Comparison of ENCODE assay signal across 19 cellular contexts in genomic region chr20:38812182-38812581, GRCh38. TPM values are rescaled to one million over a fixed set of nuclear protein-coding genes. Genes with fewer than 3 reads are reported as not detected.
A peak's percentile ranks its signal among the peaks of the same experiment; 100 is the strongest.
DNase-seq lines count a peak whose midpoint lies in the region; ATAC-seq and TF ChIP-seq lines count a peak whose summit lies in the region.
"Had no signal": no experiment of that assay in that cellular context is flagged by ENCODE, and none has a peak within 500 bp of the region (broad histone marks: within the 10 kb centered on the region; RNA-seq: fewer than 3 reads in every experiment).

No MANE protein-coding gene starts in this region.

- no TSS peak for BruUV-seq in OCI-LY7 (replicated peaks; lab: Mats Ljungman, UMichigan)

- H3K4me1 ChIP-seq in heart left ventricle = peaks cover 0 to 62% (median 33%) of the 10 kb centered on the region in 12 donors
- H3K4me1 ChIP-seq in OCI-LY7 (ENCODE audit: insufficient read depth, low read length, poor library complexity, severe bottlenecking) = peaks cover 75% of the 10 kb centered on the region

- peaks cover 97% of the 10 kb centered on the region for H3K79me2 ChIP-seq in OCI-LY7 (ENCODE audit: insufficient read depth, low read depth, low read length)

- H3K4me3 ChIP-seq in heart left ventricle (no peak overlapping the region), OCI-LY7 (ENCODE audit: low read depth, low read length, poor library complexity, severe bottlenecking) (peak overlapping the region; percentile 10)
- H3K4me3 ChIP-seq: GM23338, neural progenitor cell had no signal

- peaks cover 0 to 17% (median 3%) of the 10 kb centered on the region in 9 donors for H3K27me3 ChIP-seq in heart left ventricle

- intact Hi-C loops in heart left ventricle (cut with DNase I) (loop anchor here in 2 of 10 donors (5.0 kb wide), 2 partner anchors 65 to 80 kb away; no protein-coding TSS in a partner anchor), Right ventricle myocardium superior (cut with DNase I) (no loop called here), OCI-LY7 (cut with micrococcal nuclease; ENCODE audit: unreplicated experiment) (no loop called here)

- ATAC-seq in heart left ventricle = peak; percentile 46 to 79 (median 52)
- no peak for ATAC-seq in Right ventricle myocardium superior (ENCODE audit: poor library complexity)
- ATAC-seq in stimulated activated effector memory CD8-positive, alpha-beta T cell treated with anti-CD3 and anti-CD28 coated beads, Interleukin-12 subunit alpha, Interleukin-12 subunit beta, amount 100 ng/mL, for 72 hours = no peak
- ATAC-seq in HG03159 (IDR thresholded peaks at IDR 0.05; ENCODE audit: unreplicated experiment) = no peak
- ATAC-seq: GM23338 had no signal

- no peak overlapping the region for H2AFZ ChIP-seq in OCI-LY7 (ENCODE audit: low read length)
- H2AFZ ChIP-seq: GM23338, neural progenitor cell had no signal

- peak overlapping the region; percentile 98 for H3K4me2 ChIP-seq in OCI-LY7 (ENCODE audit: low read length)
- H3K4me2 ChIP-seq: GM23338, neural progenitor cell had no signal

- H3K9me2 ChIP-seq in OCI-LY7 (ENCODE audit: insufficient read depth, low read length) = no peaks in the 10 kb centered on the region

- peaks cover 26% of the 10 kb centered on the region; the same call in 1 of the 2 replicates for H4K20me1 ChIP-seq in OCI-LY7 (ENCODE audit: insufficient read depth, low read length)

- CTCF ChIA-PET in OCI-LY7 (lab: Charles Lee; ENCODE audit: unreplicated experiment) = interaction anchor here (0.7 kb wide), 1 partner anchor 110 kb away, joined by 3 read pairs; no protein-coding TSS in a partner anchor

- DNase-seq in heart left ventricle = no peak
- DNase-seq in Right ventricle myocardium superior = no peak
- peak; percentile 57 for DNase-seq in OCI-LY7 (ENCODE audit: low spot score)
- no peak for DNase-seq in endothelial cell (ENCODE audit: low spot score)
- no peak for DNase-seq in stimulated activated effector memory CD8-positive, alpha-beta T cell treated with anti-CD3 and anti-CD28 coated beads, Interleukin-12 subunit alpha, Interleukin-12 subunit beta, amount 100 ng/mL, for 72 hours (ENCODE audit: low spot score in 2 of 2)
- DNase-seq in AG08395 (ENCODE audit: low spot score) = no peak
- DNase-seq in NCI-H146 (lab: John Stamatoyannopoulos, UW) = no peak
- DNase-seq: activated CD4-positive, alpha-beta T cell treated with anti-CD3 and anti-CD28 coated beads, Interleukin-2, amount 50 U/mL, for 1 hour; NCI-H2081; NCI-H774; retina; stimulated activated CD4-positive, alpha-beta T cell treated with anti-CD3 and anti-CD28 coated beads, Interleukin-2, amount 100 ng/mL, for 24 hours had no signal

- H3K4me3 Mint-ChIP-seq in endothelial cell (ENCODE audit: unreplicated experiment) = no peak overlapping the region
- no peak overlapping the region for H3K4me3 Mint-ChIP-seq in stimulated activated effector memory CD8-positive, alpha-beta T cell treated with anti-CD3 and anti-CD28 coated beads, Interleukin-12 subunit alpha, Interleukin-12 subunit beta, amount 100 ng/mL, for 72 hours
- H3K4me3 Mint-ChIP-seq: GM23338, type B pancreatic cell had no signal

- H3K4me1 Mint-ChIP-seq in endothelial cell (ENCODE audit: unreplicated experiment) = peaks cover 66% of the 10 kb centered on the region
- peaks cover 96% of the 10 kb centered on the region for H3K4me1 Mint-ChIP-seq in stimulated activated effector memory CD8-positive, alpha-beta T cell treated with anti-CD3 and anti-CD28 coated beads, Interleukin-12 subunit alpha, Interleukin-12 subunit beta, amount 100 ng/mL, for 72 hours

- H3K27ac ChIP-seq in heart left ventricle (peak overlapping the region in 8 of 12 donors; percentile 12 to 62 (median 48)), OCI-LY7 (ENCODE audit: low read depth, low read length, poor library complexity, severe bottlenecking) (peak overlapping the region; percentile 42)
- H3K27ac ChIP-seq: neural progenitor cell, RWPE1 had no signal

- TF ChIP-seq CTCF in heart left ventricle (IDR thresholded peaks at IDR 0.05) (no peak), OCI-LY7 (conservative IDR thresholded peaks at IDR 0.05; ENCODE audit: low read length) (no peak), endothelial cell (IDR thresholded peaks at IDR 0.05; ENCODE audit: unreplicated experiment) (no peak)

- no peaks in the 10 kb centered on the region for H3K9me3 ChIP-seq in heart left ventricle
- H3K9me3 ChIP-seq in OCI-LY7 (ENCODE audit: low read length) = no peaks in the 10 kb centered on the region

- no peaks in the 10 kb centered on the region for H3K9me3 Mint-ChIP-seq in endothelial cell (ENCODE audit: unreplicated experiment)
- H3K9me3 Mint-ChIP-seq in stimulated activated effector memory CD8-positive, alpha-beta T cell treated with anti-CD3 and anti-CD28 coated beads, Interleukin-12 subunit alpha, Interleukin-12 subunit beta, amount 100 ng/mL, for 72 hours = no peaks in the 10 kb centered on the region
- H3K9me3 Mint-ChIP-seq: activated T-helper 2 cell treated with anti-CD3 and anti-CD28 coated beads, Interferon-gamma antibody, Interleukin-2, Interleukin-4, amounts not matched to agents 10 μg/mL and 5 μg/mL and 100 μg/mL, durations not matched to agents 14 hours and 24 hours and 36 hours; GM23338; type B pancreatic cell had no signal

- peaks cover 0 to 8% (median 0%) of the 10 kb centered on the region in 9 donors for H3K36me3 ChIP-seq in heart left ventricle
- H3K36me3 ChIP-seq in OCI-LY7 (ENCODE audit: insufficient read depth, low read length) = peaks cover 77% of the 10 kb centered on the region
- H3K36me3 ChIP-seq: neural progenitor cell had no signal

- POLR2A ChIA-PET in OCI-LY7 (lab: Charles Lee) = interaction anchor here (0.6 to 1.5 kb wide), 7 partner anchors 9 to 81 kb away, joined by 3 to 4 read pairs (median 3); no protein-coding TSS in a partner anchor

- peaks cover 37% of the 10 kb centered on the region for H3K36me3 Mint-ChIP-seq in endothelial cell (ENCODE audit: low read depth, unreplicated experiment)
- H3K36me3 Mint-ChIP-seq in stimulated activated effector memory CD8-positive, alpha-beta T cell treated with anti-CD3 and anti-CD28 coated beads, Interleukin-12 subunit alpha, Interleukin-12 subunit beta, amount 100 ng/mL, for 72 hours = peaks cover 98% of the 10 kb centered on the region
- H3K36me3 Mint-ChIP-seq: neural progenitor cell, type B pancreatic cell had no signal

- WGBS in heart left ventricle, 4 donors = 27 to 47% (median 40%) methylated on average over 5 of the region's 5 CpGs

- H3K27me3 Mint-ChIP-seq in endothelial cell (ENCODE audit: unreplicated experiment) = peaks cover 10% of the 10 kb centered on the region

- no peak for TF ChIP-seq POLR2A in heart left ventricle (IDR thresholded peaks at IDR 0.05)

- H3K27ac Mint-ChIP-seq in endothelial cell (ENCODE audit: unreplicated experiment) = peak overlapping the region; percentile 84
- peak overlapping the region; percentile 72 for H3K27ac Mint-ChIP-seq in stimulated activated effector memory CD8-positive, alpha-beta T cell treated with anti-CD3 and anti-CD28 coated beads, Interleukin-12 subunit alpha, Interleukin-12 subunit beta, amount 100 ng/mL, for 72 hours
- H3K27ac Mint-ChIP-seq: GM23338, neural progenitor cell, type B pancreatic cell had no signal

RNA-seq across cellular contexts. Expression of gene PPP1R16B, which starts 6.7 kb away (rescaled TPM):
- total RNA-seq in heart left ventricle (10 to 100 TPM in 1 of 9 donors, 1 to 10 TPM in 8; 3.4 to 11.8 (median 6.9) TPM), Right ventricle myocardium superior (6.8 TPM), OCI-LY7 (2022) (41.3 and 45.4 TPM in 2 replicates), endothelial cell (ENCODE audit: unreplicated experiment) (46.9 TPM)
- polyA plus RNA-seq in heart left ventricle = 10 to 100 TPM in 1 of 2 donors, 1 to 10 TPM in 1; 1.9 to 12.2 TPM
- total RNA-seq in OCI-LY7 (2014; rRNA removed; shearing (Covaris generic)) = 44.3 and 49.7 TPM in 2 replicates
- total RNA-seq: HT-29 had no signal

Comparison
In these comparisons a context has a peak if more than half of its experiments do, and no peak if none do; other contexts are left out.
1. ATAC-seq: peak in heart left ventricle (4 of 4); none in Right ventricle myocardium superior (single experiment), stimulated activated effector memory CD8-positive, alpha-beta T cell treated with anti-CD3 and anti-CD28 coated beads, Interleukin-12 subunit alpha, Interleukin-12 subunit beta, amount 100 ng/mL, for 72 hours (single experiment) and HG03159 (single experiment).